Comparison of ENCODE assay signal across 1 cellular context in the genomic region with DNA sequence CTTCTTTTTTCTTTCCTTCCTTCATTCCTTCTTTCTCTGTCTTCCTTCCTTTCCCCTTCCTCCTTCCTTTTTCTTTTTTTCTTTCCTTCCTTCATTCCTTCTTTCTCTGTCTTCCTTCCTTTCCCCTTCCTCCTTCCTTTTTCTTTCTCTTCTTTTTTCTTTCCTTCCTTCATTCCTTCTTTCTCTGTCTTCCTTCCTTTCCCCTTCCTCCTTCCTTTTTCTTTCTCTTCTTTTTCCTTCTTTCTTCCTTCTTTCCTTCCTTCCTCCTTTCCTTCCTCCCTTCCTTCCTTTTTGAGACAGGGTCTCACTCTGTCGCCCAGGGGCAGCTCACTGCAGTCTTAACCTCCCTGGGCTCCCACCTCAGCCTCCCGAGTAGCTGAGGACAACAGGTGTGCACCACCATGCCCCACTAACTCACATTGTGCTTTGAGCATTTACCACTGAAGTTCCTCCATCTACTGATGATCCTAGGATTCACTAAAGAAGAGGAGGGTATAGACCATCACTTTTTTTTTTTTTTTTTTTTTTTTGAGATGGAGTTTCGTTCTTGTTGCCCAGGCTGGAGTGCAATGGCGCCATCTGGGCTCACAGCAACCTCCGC.
A peak's percentile ranks its signal among the peaks of the same experiment; 100 is the strongest.
TF ChIP-seq lines count a peak whose summit lies in the region.

No MANE protein-coding gene starts in this region.

TF ChIP-seq in WTC11, 78 proteins besides CTCF, POLR2A, EP300 and RAD21:
- TF ChIP-seq, protein P1, sequence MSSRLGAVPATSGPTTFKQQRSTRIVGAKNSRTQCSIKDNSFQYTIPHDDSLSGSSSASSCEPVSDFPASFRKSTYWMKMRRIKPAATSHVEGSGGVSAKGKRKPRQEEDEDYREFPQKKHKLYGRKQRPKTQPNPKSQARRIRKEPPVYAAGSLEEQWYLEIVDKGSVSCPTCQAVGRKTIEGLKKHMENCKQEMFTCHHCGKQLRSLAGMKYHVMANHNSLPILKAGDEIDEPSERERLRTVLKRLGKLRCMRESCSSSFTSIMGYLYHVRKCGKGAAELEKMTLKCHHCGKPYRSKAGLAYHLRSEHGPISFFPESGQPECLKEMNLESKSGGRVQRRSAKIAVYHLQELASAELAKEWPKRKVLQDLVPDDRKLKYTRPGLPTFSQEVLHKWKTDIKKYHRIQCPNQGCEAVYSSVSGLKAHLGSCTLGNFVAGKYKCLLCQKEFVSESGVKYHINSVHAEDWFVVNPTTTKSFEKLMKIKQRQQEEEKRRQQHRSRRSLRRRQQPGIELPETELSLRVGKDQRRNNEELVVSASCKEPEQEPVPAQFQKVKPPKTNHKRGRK (CRISPR knock-in tag; IDR thresholded peaks at IDR 0.05; ENCODE audit: borderline replicate concordance): 0 out of 2 replicates have a peak, but pooled peaks have one; percentile 23
